Comparison of ENCODE assay signal across 1 cellular context in genomic region chr12:29273178-29273843, GRCh38.
TF ChIP-seq lines count a peak whose summit lies in the region.

No MANE protein-coding gene starts in this region.

TF ChIP-seq in H1, 55 proteins besides CTCF, POLR2A, EP300 and RAD21 (continued from another document):
- TF ChIP-seq ASH2L (IDR thresholded peaks at IDR 0.05; ENCODE audit: low read length) (no peak), MAX (IDR thresholded peaks at IDR 0.05) (no peak), USF2 (IDR thresholded peaks at IDR 0.05; ENCODE audit: low read length) (no peak), ZNF274 (IDR thresholded peaks at IDR 0.05; ENCODE audit: borderline replicate concordance, extremely low read depth, low read length) (no peak), NANOG (IDR thresholded peaks at IDR 0.05; ENCODE audit: insufficient read depth, low read depth, low read length, poor library complexity, severe bottlenecking) (no peak)
